In the genomic region with DNA sequence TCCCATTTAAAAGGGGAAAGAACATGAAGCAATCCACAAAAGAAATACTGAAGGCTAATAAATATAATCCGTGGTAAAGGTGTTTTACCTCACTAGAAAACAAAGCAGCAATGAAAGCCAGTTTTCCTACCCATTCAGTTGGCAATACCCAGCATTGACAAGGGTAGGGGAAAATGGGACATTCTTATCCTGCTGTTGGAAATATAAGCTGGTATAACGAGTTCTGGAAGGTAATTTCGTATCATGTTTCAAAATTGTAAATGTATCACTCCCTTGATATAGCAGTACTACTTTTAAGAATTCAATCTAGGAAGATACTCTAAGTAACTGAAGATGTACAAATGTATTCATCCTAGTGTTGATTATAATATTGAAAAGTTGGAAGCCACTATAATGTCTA, we compare ENCODE assay signal across 25 cellular contexts.
"Had no signal": no experiment of that assay in that cellular context is flagged by ENCODE, and none has a peak within 500 bp of the region (broad histone marks: within the 10 kb centered on the region; RNA-seq: fewer than 3 reads in every experiment).

No MANE protein-coding gene starts in this region.

- H3K27me3 ChIP-seq: stomach, suprapubic skin, testis, thyroid gland, tibial artery, tibial nerve, transverse colon, upper lobe of left lung, upper lobe of right lung, uterus, vagina had no signal

- H3K27ac ChIP-seq: stomach, suprapubic skin, testis, thoracic aorta, thyroid gland, tibial artery, tibial nerve, transverse colon, upper lobe of left lung, upper lobe of right lung, uterus, vagina had no signal

- DNase-seq: stimulated activated CD4-positive, alpha-beta T cell treated with anti-CD3 and anti-CD28 coated beads, Interleukin-2, amount 100 ng/mL, for 48 hours; stimulated activated CD4-positive, alpha-beta T cell treated with anti-CD3 and anti-CD28 coated beads, Interleukin-4, amount 100 ng/mL, for 1 hour; stimulated activated CD4-positive, alpha-beta T cell treated with anti-CD3 and anti-CD28 coated beads, Interleukin-4, amount 100 ng/mL, for 24 hours; stimulated activated CD4-positive, alpha-beta T cell treated with anti-CD3 and anti-CD28 coated beads, Interleukin-4, amount 100 ng/mL, for 4 hours; stimulated activated CD8-positive, alpha-beta memory T cell treated with anti-CD3 and anti-CD28 coated beads, Interleukin-4, amount 100 ng/mL, for 48 hours; stimulated activated naive B cell treated with anti-CD40 and anti-IgM and Interleukin-4, amounts not matched to agents 10 μg/mL and 1 μg/mL and 100 μg/mL, for 72 hours; stimulated activated naive CD4-positive, alpha-beta T cell; stimulated activated naive CD4-positive, alpha-beta T cell treated with Interleukin-2 at 50 U/mL for 16 hours; stimulated activated naive CD8-positive, alpha-beta T cell treated with anti-CD3 and anti-CD28 coated beads, Interleukin-15, amount 100 ng/mL, for 72 hours; stimulated activated naive CD8-positive, alpha-beta T cell treated with anti-CD3 and anti-CD28 coated beads, Interleukin-15, Interleukin-2, amounts not matched to agents 100 U/mL and 50 U/mL, for 24 hours; stomach; substantia nigra; testis; thyroid gland; tibial artery; transverse colon; upper lobe of left lung; upper lobe of right lung; uterus had no signal

- ATAC-seq: stimulated activated effector memory CD8-positive, alpha-beta T cell treated with anti-CD3 and anti-CD28 coated beads, Interleukin-12 subunit alpha, Interleukin-12 subunit beta, amount 100 ng/mL, for 72 hours; stimulated activated memory B cell treated with anti-CD40 and anti-IgM and Interleukin-4, amounts not matched to agents 10 μg/mL and 1 μg/mL and 100 μg/mL, for 72 hours; stimulated activated naive B cell treated with anti-CD40 and anti-IgM and Interleukin-4, amounts not matched to agents 10 μg/mL and 1 μg/mL and 100 μg/mL, for 72 hours; stimulated activated naive CD8-positive, alpha-beta T cell treated with anti-CD3 and anti-CD28 coated beads, Interleukin-15, amount 100 ng/mL, for 72 hours; stimulated activated naive CD8-positive, alpha-beta T cell treated with anti-CD3 and anti-CD28 coated beads, Interleukin-15, Interleukin-2, amounts not matched to agents 100 U/mL and 50 U/mL, for 24 hours; upper lobe of right lung had no signal

- H3K36me3 ChIP-seq: suprapubic skin, thoracic aorta, thyroid gland, transverse colon, upper lobe of left lung, upper lobe of right lung, uterus, vagina had no signal

- H3K9me3 ChIP-seq: stomach, suprapubic skin, testis, thoracic aorta, thyroid gland, tibial artery, tibial nerve, transverse colon, upper lobe of left lung, upper lobe of right lung, uterus, vagina had no signal

- H3K4me1 ChIP-seq: stomach, suprapubic skin, testis, tibial artery, tibial nerve, transverse colon, upper lobe of left lung, upper lobe of right lung, uterus, vagina had no signal

- H3K4me3 ChIP-seq: stomach, suprapubic skin, testis, thoracic aorta, thyroid gland, tibial artery, tibial nerve, transverse colon, upper lobe of left lung, upper lobe of right lung, uterus, vagina had no signal
